ENCODE assay signal across 8 cellular contexts in genomic region chr22:28882878-28883656, GRCh38. TPM values are rescaled to one million over a fixed set of nuclear protein-coding genes. Genes with fewer than 3 reads are reported as not detected.
DNase-seq lines count a peak whose midpoint lies in the region; ATAC-seq and TF ChIP-seq lines count a peak whose summit lies in the region.

Gene ZNRF3, plus strand, starts transcription at chr22:28883572. Its CDS starts 195 bp downstream, at chr22:28883767.

- DNase-seq in AG04449 (ENCODE audit: low read depth, low spot score) (peak; percentile 50), OCI-M1 (lab: John Stamatoyannopoulos, UW) (peak; percentile 93), epithelial cell of prostate (ENCODE audit: low read depth, low spot score) (peak; percentile 54)
- peak; percentile 91 for DNase-seq in activated T-cell treated with anti-CD3 and anti-CD28 coated beads, Interleukin-2, amount 50 U/mL, for 1 hour
- peak; percentile 79 to 83 for DNase-seq in stimulated activated CD8-positive, alpha-beta memory T cell treated with anti-CD3 and anti-CD28 coated beads, Interleukin-15, amount 100 ng/mL, for 4 hours (ENCODE audit: low read depth in 2 of 2)

- H3K4me1 ChIP-seq in HUES64 (ENCODE audit: insufficient read depth, low read length) = peaks cover 32% of the 10 kb centered on the region
- peaks cover 13% of the 10 kb centered on the region for H3K4me1 ChIP-seq in mononuclear cell (ENCODE audit: insufficient read depth, low read length)

- H3K9me3 ChIP-seq in HUES64 (ENCODE audit: insufficient read depth, low read depth, low read length) (no peaks in the 10 kb centered on the region), mononuclear cell (ENCODE audit: low read depth, low read length) (no peaks in the 10 kb centered on the region)

- no peak for TF ChIP-seq CTCF in AG04449 (IDR thresholded peaks at IDR 0.05; ENCODE audit: insufficient read depth, low read length, missing control alignments)

- H3K4me3 ChIP-seq in AG04449 (ENCODE audit: low read depth, low read length) (peak within 1 kb of the TSS; percentile 69), HUES64 (ENCODE audit: low read length) (peak within 1 kb of the TSS; percentile 73), mononuclear cell (ENCODE audit: low read length) (peak within 1 kb of the TSS; percentile 37)

- peak; percentile 68 for ATAC-seq in GM19324 (IDR thresholded peaks at IDR 0.05; ENCODE audit: low FRiP score, unreplicated experiment)

- H3K9ac ChIP-seq in HUES64 (ENCODE audit: low read depth, low read length) = peak within 1 kb of the TSS; percentile 84

- no peaks in the 10 kb centered on the region; the same call in 1 of the 2 replicates for H3K27me3 ChIP-seq in HUES64 (ENCODE audit: insufficient read depth, low read length)
- peaks cover 29% of the 10 kb centered on the region for H3K27me3 ChIP-seq in mononuclear cell (ENCODE audit: insufficient read depth, low read length)

- WGBS in HUES64 = 1% methylated on average over 85 of the region's 85 CpGs

- H3K27ac ChIP-seq in HUES64 (ENCODE audit: low read depth, low read length) (peak within 1 kb of the TSS; percentile 75), epithelial cell of prostate (no peak within 1 kb of the TSS)

- CTCF ChIA-PET in AG04449 (lab: Yijun Ruan, JAX) = interaction anchor here (1.8 to 3.2 kb wide), 3 partner anchors 10 to 158 kb away, joined by 5 to 12 read pairs (median 9); no protein-coding TSS in a partner anchor

- H3K36me3 ChIP-seq in HUES64 (ENCODE audit: insufficient read depth, low read length) = no peaks in the 10 kb centered on the region

- POLR2A ChIA-PET in AG04449 (lab: Yijun Ruan, JAX) = interaction anchor here (0.6 kb wide), 2 partner anchors 72 to 91 kb away, joined by 3 to 4 read pairs; no protein-coding TSS in a partner anchor

RNA-seq across cellular contexts. Expression of gene ZNRF3, which starts in this region (rescaled TPM):
- 10.0 TPM for polyA plus RNA-seq in HUES64 (2013, experiment 1 of 2)
- 11.7 TPM for polyA plus RNA-seq in HUES64 (2013, experiment 2 of 2)
- 0.52 TPM for total RNA-seq in mononuclear cell
